In the genomic region with DNA sequence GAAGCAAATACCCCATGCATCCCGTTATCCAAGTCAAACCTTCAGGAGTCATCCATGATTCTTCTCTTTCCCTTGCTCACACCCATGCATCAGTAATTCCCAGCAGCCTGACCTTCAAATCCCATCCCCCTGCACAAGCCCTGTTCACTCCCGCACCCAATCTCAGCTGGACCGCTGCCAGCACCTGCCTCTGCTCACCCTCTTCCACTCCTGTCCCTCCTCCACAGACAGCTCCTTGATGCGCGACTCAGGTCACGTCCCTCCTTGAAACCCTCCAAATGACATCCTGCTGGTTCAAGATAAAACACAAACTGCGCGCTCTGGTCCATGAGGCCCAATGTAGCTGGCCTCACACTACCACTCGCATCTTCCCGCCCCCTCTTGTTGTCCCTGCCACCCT, we compare ENCODE assay signal across 24 cellular contexts.
"Had no signal": no experiment of that assay in that cellular context is flagged by ENCODE, and none has a peak within 500 bp of the region (broad histone marks: within the 10 kb centered on the region; RNA-seq: fewer than 3 reads in every experiment).

No MANE protein-coding gene starts in this region.

- H3K36me3 ChIP-seq: ovary, prostate gland, thoracic aorta, upper lobe of left lung had no signal

- H3K27ac ChIP-seq: epithelial cell of prostate, ovary, prostate gland, thoracic aorta, upper lobe of left lung, VCaP had no signal

- H3K4me3 ChIP-seq: heart right ventricle, lung, ovary, prostate gland, thoracic aorta, upper lobe of left lung had no signal

- H3K27me3 ChIP-seq: heart right ventricle, ovary, upper lobe of left lung had no signal

- H3K9me3 Mint-ChIP-seq: activated CD4-positive, alpha-beta memory T cell treated with anti-CD3 and anti-CD28 coated beads, Interleukin-2, amount 10 ng/mL, durations not matched to agents 7 days and 5 days; activated CD4-positive, alpha-beta T cell treated with anti-CD3 and anti-CD28 coated beads, Interleukin-2, amount 10 ng/mL, durations not matched to agents 24 days and 14 days; activated naive CD4-positive, alpha-beta T cell treated with anti-CD3 and anti-CD28 coated beads for 36 hours; activated naive CD8-positive, alpha-beta T cell treated with anti-CD3 and anti-CD28 coated beads, Interleukin-2, amount 10 ng/mL, durations not matched to agents 7 days and 5 days; activated T-cell treated with anti-CD3 and anti-CD28 coated beads, Interleukin-2, amount 50 U/mL, for 72 hours; naive thymus-derived CD8-positive, alpha-beta T cell; T-helper 2 cell treated with Interferon-gamma antibody and Interleukin-4, amounts not matched to agents 5 μg/mL and 100 μg/mL, for 36 hours had no signal

- ATAC-seq: activated CD4-positive, CD25-positive, alpha-beta regulatory T cell treated with anti-CD3 and anti-CD28 coated beads, Interleukin-2, amount 50 U/mL, for 24 hours; activated T-cell treated with anti-CD3 and anti-CD28 coated beads, Interleukin-2, amount 50 U/mL, for 72 hours; heart right ventricle; left colon; naive thymus-derived CD8-positive, alpha-beta T cell had no signal

- H3K9me3 ChIP-seq: heart right ventricle, ovary, prostate gland, thoracic aorta, upper lobe of left lung had no signal

- H3K27ac Mint-ChIP-seq: activated CD4-positive, alpha-beta memory T cell treated with anti-CD3 and anti-CD28 coated beads, Interleukin-2, amount 10 ng/mL, durations not matched to agents 7 days and 5 days; activated CD4-positive, alpha-beta T cell treated with anti-CD3 and anti-CD28 coated beads, Interleukin-2, amount 10 ng/mL, durations not matched to agents 24 days and 14 days; activated naive CD4-positive, alpha-beta T cell treated with anti-CD3 and anti-CD28 coated beads for 36 hours; activated naive CD8-positive, alpha-beta T cell treated with anti-CD3 and anti-CD28 coated beads, Interleukin-2, amount 10 ng/mL, durations not matched to agents 7 days and 5 days; activated T-cell treated with anti-CD3 and anti-CD28 coated beads, Interleukin-2, amount 50 U/mL, for 72 hours; naive thymus-derived CD8-positive, alpha-beta T cell; T-helper 2 cell treated with Interferon-gamma antibody and Interleukin-4, amounts not matched to agents 5 μg/mL and 100 μg/mL, for 36 hours had no signal

- H3K27me3 Mint-ChIP-seq: activated CD4-positive, alpha-beta memory T cell treated with anti-CD3 and anti-CD28 coated beads, Interleukin-2, amount 10 ng/mL, durations not matched to agents 7 days and 5 days; activated CD4-positive, alpha-beta T cell treated with anti-CD3 and anti-CD28 coated beads, Interleukin-2, amount 10 ng/mL, durations not matched to agents 24 days and 14 days; activated naive CD8-positive, alpha-beta T cell treated with anti-CD3 and anti-CD28 coated beads, Interleukin-2, amount 10 ng/mL, durations not matched to agents 7 days and 5 days; naive thymus-derived CD8-positive, alpha-beta T cell had no signal

- H3K4me3 Mint-ChIP-seq: activated CD4-positive, alpha-beta memory T cell treated with anti-CD3 and anti-CD28 coated beads, Interleukin-2, amount 10 ng/mL, durations not matched to agents 7 days and 5 days; activated CD4-positive, alpha-beta T cell treated with anti-CD3 and anti-CD28 coated beads, Interleukin-2, amount 10 ng/mL, durations not matched to agents 24 days and 14 days; activated naive CD4-positive, alpha-beta T cell treated with anti-CD3 and anti-CD28 coated beads for 36 hours; activated naive CD8-positive, alpha-beta T cell treated with anti-CD3 and anti-CD28 coated beads, Interleukin-2, amount 10 ng/mL, durations not matched to agents 7 days and 5 days; activated T-cell treated with anti-CD3 and anti-CD28 coated beads, Interleukin-2, amount 50 U/mL, for 72 hours; naive thymus-derived CD8-positive, alpha-beta T cell; T-helper 2 cell treated with Interferon-gamma antibody and Interleukin-4, amounts not matched to agents 5 μg/mL and 100 μg/mL, for 36 hours had no signal

- DNase-seq: activated CD4-positive, alpha-beta memory T cell treated with anti-CD3 and anti-CD28 coated beads, Interleukin-2, amount 10 ng/mL, durations not matched to agents 7 days and 5 days; activated CD4-positive, alpha-beta T cell treated with anti-CD3 and anti-CD28 coated beads, Interleukin-2, amount 10 ng/mL, durations not matched to agents 24 days and 14 days; activated effector memory CD4-positive, alpha-beta T cell treated with Interleukin-2 at 50 U/mL for 16 hours; activated naive CD4-positive, alpha-beta T cell treated with anti-CD3 and anti-CD28 coated beads for 36 hours; activated naive CD8-positive, alpha-beta T cell treated with anti-CD3 and anti-CD28 coated beads, Interleukin-2, amount 10 ng/mL, durations not matched to agents 7 days and 5 days; activated T-cell treated with anti-CD3 and anti-CD28 coated beads, Interleukin-2, amount 50 U/mL, for 72 hours; amniotic stem cell; cortex of kidney; foreskin fibroblast; heart right ventricle; islet precursor cell; left colon; naive thymus-derived CD8-positive, alpha-beta T cell; ovary; stimulated activated CD4-positive, alpha-beta T cell treated with anti-CD3 and anti-CD28 coated beads, Interleukin-4, amount 100 ng/mL, for 1 hour; stimulated activated naive CD4-positive, alpha-beta T cell; upper lobe of left lung had no signal
